9 cellular contexts compared by ENCODE assay signal in the genomic region with DNA sequence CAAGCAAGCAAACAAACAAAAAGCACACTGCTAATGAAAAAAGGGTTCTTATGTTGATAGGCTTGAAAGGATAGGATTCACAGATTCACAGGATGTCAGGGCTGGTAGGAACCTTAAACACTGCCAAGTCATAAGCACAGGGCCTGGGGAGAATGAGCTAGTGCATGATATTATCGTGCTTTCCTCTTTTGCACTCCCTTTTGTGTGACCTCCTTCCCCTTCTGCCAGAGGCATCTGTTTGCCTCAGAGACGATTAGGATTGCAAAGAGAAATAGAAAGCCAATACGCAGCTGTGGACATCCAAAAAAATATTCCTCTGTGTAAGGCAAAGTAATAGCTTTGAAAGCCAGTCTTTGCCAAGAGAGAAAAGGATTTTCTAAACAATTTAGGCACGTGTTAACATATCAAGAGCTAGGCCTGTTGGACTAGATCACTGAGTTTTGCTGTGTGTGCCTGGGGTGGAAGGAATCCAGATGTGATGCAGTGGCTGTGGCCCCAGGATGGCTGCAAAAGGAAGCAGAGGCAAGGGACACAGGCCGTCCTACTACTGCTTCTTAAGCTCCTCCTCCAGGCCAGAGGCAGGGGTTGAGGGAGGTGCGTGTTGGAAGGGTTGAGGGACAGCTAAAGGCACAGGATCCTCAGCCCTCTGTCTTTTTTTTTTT. TPM values are rescaled to one million over a fixed set of nuclear protein-coding genes. Genes with fewer than 3 reads are reported as not detected.
DNase-seq lines count a peak whose midpoint lies in the region; ATAC-seq, FAIRE-seq and TF ChIP-seq lines count a peak whose summit lies in the region.
"Had no signal": no experiment of that assay in that cellular context is flagged by ENCODE, and none has a peak within 500 bp of the region (broad histone marks: within the 10 kb centered on the region; RNA-seq: fewer than 3 reads in every experiment).

No MANE protein-coding gene starts in this region.

- H2AFZ ChIP-seq in HepG2 (ENCODE audit: low read length) = no peak overlapping the region

- in situ Hi-C loops in HepG2 (cut with HindIII; ENCODE audit: extremely low pct_ligation_motif_present, low pct_unique_long_range_greater_than_20kb) = no loop called here

- FAIRE-seq in HepG2 (lab: Jason Lieb, UNC) = no peak
- FAIRE-seq: TTC549 had no signal

- DNase-seq in activated T-cell treated with anti-CD3 and anti-CD28 coated beads, Interleukin-2, amount 50 U/mL, for 24 hours = no peak
- DNase-seq in activated T-cell treated with anti-CD3 and anti-CD28 coated beads for 4 hours (no peak), choroid plexus epithelial cell (ENCODE audit: low read depth) (peak; percentile 61), HepG2 (ENCODE audit: low spot score) (no peak), vagina (ENCODE audit: extremely low spot score in 2 of 2) (no peak), cortex of kidney (lab: John Stamatoyannopoulos, UW) (no peak), UCSD-AML1 (lab: John Stamatoyannopoulos, UW; ENCODE audit: unreplicated experiment) (no peak)
- DNase-seq in activated CD4-positive, alpha-beta memory T cell treated with anti-CD3 and anti-CD28 coated beads, Interleukin-2, amount 10 ng/mL, durations not matched to agents 7 days and 5 days = no peak

- H3K9me3 ChIP-seq in HepG2 (ENCODE audit: low read length) (0 out of 2 replicates have a peak, but pooled peaks cover 6% of the 10 kb centered on the region), vagina (no peaks in the 10 kb centered on the region)

- intact Hi-C loops in HepG2 (cut with micrococcal nuclease; ENCODE audit: unreplicated experiment) = no loop called here
- intact Hi-C loops in vagina (cut with DNase I) = no loop called here

- H3K4me3 Mint-ChIP-seq in activated T-cell treated with anti-CD3 and anti-CD28 coated beads, Interleukin-2, amount 50 U/mL, for 24 hours = no peak overlapping the region
- H3K4me3 Mint-ChIP-seq in activated CD4-positive, alpha-beta memory T cell treated with anti-CD3 and anti-CD28 coated beads, Interleukin-2, amount 10 ng/mL, durations not matched to agents 7 days and 5 days = no peak overlapping the region

- peak overlapping the region; percentile 52 for H3K4me2 ChIP-seq in HepG2 (ENCODE audit: low read depth, low read length)

- BruUV-seq in HepG2 (replicated peaks; lab: Mats Ljungman, UMichigan) = no TSS peak

- TF ChIP-seq CTCF in choroid plexus epithelial cell (conservative IDR thresholded peaks at IDR 0.05; ENCODE audit: low read depth, low read length) = no peak
- no peak for TF ChIP-seq CTCF in HepG2 (CRISPR knock-in tag; IDR thresholded peaks at IDR 0.05)
- TF ChIP-seq CTCF in vagina (IDR thresholded peaks at IDR 0.05) = no peak

- peak; percentile 27 for ATAC-seq in HepG2

- H3K4me3 ChIP-seq in choroid plexus epithelial cell (ENCODE audit: low read depth, low read length) = no peak overlapping the region
- H3K4me3 ChIP-seq in HepG2 (replicated peaks in 1 of 3; ENCODE audit: insufficient read depth in 1 of 3, low read depth in 2 of 3, low read length in 3 of 3) = no peak overlapping the region
- H3K4me3 ChIP-seq in vagina = no peak overlapping the region

- 2% methylated on average over 6 of the region's 6 CpGs for WGBS in HepG2 (ENCODE audit: low lambda C conversion rate)

- peaks cover 59% of the 10 kb centered on the region for H3K4me1 ChIP-seq in HepG2 (ENCODE audit: insufficient read depth, low read length)
- peaks cover 32% of the 10 kb centered on the region for H3K4me1 ChIP-seq in vagina

- TF ChIP-seq POLR2A in HepG2 (IDR thresholded peaks at IDR 0.05; ENCODE audit: insufficient read depth in 1 of 2, low read depth in 2 of 2, low read length in 2 of 2) (no peak), vagina (IDR thresholded peaks at IDR 0.05) (no peak)

- H3K27ac Mint-ChIP-seq in activated T-cell treated with anti-CD3 and anti-CD28 coated beads, Interleukin-2, amount 50 U/mL, for 24 hours = peak overlapping the region; percentile 2
- no peak overlapping the region for H3K27ac Mint-ChIP-seq in activated CD4-positive, alpha-beta memory T cell treated with anti-CD3 and anti-CD28 coated beads, Interleukin-2, amount 10 ng/mL, durations not matched to agents 7 days and 5 days

- H4K20me1 ChIP-seq in HepG2 (ENCODE audit: insufficient read depth, low read length) = no peaks in the 10 kb centered on the region

- H3K27me3 ChIP-seq in HepG2 (ENCODE audit: control insufficient read depth in 1 of 2, insufficient read depth in 2 of 2, low read length in 2 of 2) (peaks cover 0 to 10% of the 10 kb centered on the region in 2 experiments; a peak in 1 of 5 replicates), vagina (no peaks in the 10 kb centered on the region)

- POLR2A ChIA-PET in HepG2 (lab: Yijun Ruan, JAX) = no interaction called here
- POLR2A ChIA-PET in activated CD4-positive, alpha-beta memory T cell treated with anti-CD3 and anti-CD28 coated beads, Interleukin-2, amount 10 ng/mL, durations not matched to agents 7 days and 5 days (lab: Charles Lee) = interaction anchor here (1.0 to 2.8 kb wide), 2 partner anchors 26 to 108 kb away, joined by 4 to 15 read pairs; no protein-coding TSS in a partner anchor

- H3K9ac ChIP-seq in HepG2 (ENCODE audit: insufficient read depth, low read depth, low read length) = no peak overlapping the region

- no peak for TF ChIP-seq RAD21 in HepG2 (CRISPR knock-in tag; IDR thresholded peaks at IDR 0.05)

- no peak for TF ChIP-seq EP300 in HepG2 (IDR thresholded peaks at IDR 0.05; ENCODE audit: low read depth in 2 of 2, low read length in 2 of 2)
- TF ChIP-seq EP300 in HepG2 (CRISPR knock-in tag; IDR thresholded peaks at IDR 0.05; ENCODE audit: borderline replicate concordance) = no peak

- H3K9me3 Mint-ChIP-seq in activated T-cell treated with anti-CD3 and anti-CD28 coated beads, Interleukin-2, amount 50 U/mL, for 24 hours = no peaks in the 10 kb centered on the region
- peaks cover 2% of the 10 kb centered on the region for H3K9me3 Mint-ChIP-seq in activated CD4-positive, alpha-beta memory T cell treated with anti-CD3 and anti-CD28 coated beads, Interleukin-2, amount 10 ng/mL, durations not matched to agents 7 days and 5 days

- H3K27me3 Mint-ChIP-seq in activated T-cell treated with anti-CD3 and anti-CD28 coated beads, Interleukin-2, amount 50 U/mL, for 24 hours = peaks cover 2% of the 10 kb centered on the region
- H3K27me3 Mint-ChIP-seq in activated CD4-positive, alpha-beta memory T cell treated with anti-CD3 and anti-CD28 coated beads, Interleukin-2, amount 10 ng/mL, durations not matched to agents 7 days and 5 days = peaks cover 13% of the 10 kb centered on the region

- H3K36me3 ChIP-seq in HepG2 (replicated peaks in 1 of 2; ENCODE audit: control insufficient read depth in 1 of 2, insufficient read depth in 2 of 2, low read length in 2 of 2) (no peaks in the 10 kb centered on the region), vagina (no peaks in the 10 kb centered on the region)

- no peaks in the 10 kb centered on the region for H3K36me3 Mint-ChIP-seq in activated T-cell treated with anti-CD3 and anti-CD28 coated beads, Interleukin-2, amount 50 U/mL, for 24 hours (ENCODE audit: low read depth)
- peaks cover 3% of the 10 kb centered on the region for H3K36me3 Mint-ChIP-seq in activated CD4-positive, alpha-beta memory T cell treated with anti-CD3 and anti-CD28 coated beads, Interleukin-2, amount 10 ng/mL, durations not matched to agents 7 days and 5 days (ENCODE audit: low read depth)

- H3K27ac ChIP-seq in HepG2 (ENCODE audit: extremely low read length, insufficient read depth, low read length) (no peak overlapping the region), vagina (peak overlapping the region; percentile 64)

- no peaks in the 10 kb centered on the region for H3K79me2 ChIP-seq in HepG2 (ENCODE audit: insufficient read depth, low read length)

- CTCF ChIA-PET in HepG2 (lab: Yijun Ruan, JAX; ENCODE audit: low intra/inter-chr PET ratio, low total read pairs) = no interaction called here
- CTCF ChIA-PET in activated CD4-positive, alpha-beta memory T cell treated with anti-CD3 and anti-CD28 coated beads, Interleukin-2, amount 10 ng/mL, durations not matched to agents 7 days and 5 days (lab: Charles Lee) = interaction anchor here (3.5 kb wide), 1 partner anchor 27 kb away, joined by 25 read pairs; no protein-coding TSS in a partner anchor

- peaks cover 23% of the 10 kb centered on the region for H3K4me1 Mint-ChIP-seq in activated T-cell treated with anti-CD3 and anti-CD28 coated beads, Interleukin-2, amount 50 U/mL, for 24 hours (ENCODE audit: low read depth)
- H3K4me1 Mint-ChIP-seq in activated CD4-positive, alpha-beta memory T cell treated with anti-CD3 and anti-CD28 coated beads, Interleukin-2, amount 10 ng/mL, durations not matched to agents 7 days and 5 days = peaks cover 21% of the 10 kb centered on the region

RNA-seq across cellular contexts. Expression of gene MCHR1, which starts 30.6 kb away (rescaled TPM):
- total RNA-seq in HepG2 (2016; rRNA removed; fragmentation: Illumina TruSeq; extraction: Trizol) = 0.28 and 0.40 TPM in 2 replicates
- total RNA-seq in HepG2 (2016; cell fraction: cytosol; rRNA removed; fragmentation: Illumina TruSeq; extraction: Trizol; ENCODE audit: low read depth) = 0.09 and 0.20 TPM in 2 replicates
- total RNA-seq in HepG2 (2016; cell fraction: insoluble cytoplasmic fraction; rRNA removed; fragmentation: Illumina TruSeq; extraction: Trizol) = 0.25 and 0.35 TPM in 2 replicates
- total RNA-seq in HepG2 (2016; cell fraction: membrane; rRNA removed; fragmentation: Illumina TruSeq; extraction: Trizol) = 0.31 and 0.41 TPM in 2 replicates
- total RNA-seq in HepG2 (2016; cell fraction: nucleus; rRNA removed; fragmentation: Illumina TruSeq; extraction: Trizol) = 0.28 and 0.34 TPM in 2 replicates
- 0.42 and 0.83 TPM in 2 replicates for polyA plus RNA-seq in HepG2 (2011; rRNA removed)
- 0.38 and 0.42 TPM in 2 replicates for polyA plus RNA-seq in HepG2 (2011; cell fraction: cytosol; rRNA removed)
- 0.08 and 0.24 TPM in 2 replicates for polyA plus RNA-seq in HepG2 (2011; cell fraction: nucleus; rRNA removed)
- 0.21 and 0.59 TPM in 2 replicates for polyA plus RNA-seq in HepG2 (2012)
- 0.16 and 0.25 TPM in 2 replicates for polyA plus RNA-seq in HepG2 (2016; cell fraction: cytosol; fragmentation: Illumina TruSeq; extraction: Trizol; ENCODE audit: low read depth)
- polyA plus RNA-seq in HepG2 (2016; cell fraction: insoluble cytoplasmic fraction; fragmentation: Illumina TruSeq; extraction: Trizol; ENCODE audit: low read depth) = 0.35 and 0.46 TPM in 2 replicates
- 0.16 and 0.31 TPM in 2 replicates for polyA plus RNA-seq in HepG2 (2016; cell fraction: membrane; fragmentation: Illumina TruSeq; extraction: Trizol; ENCODE audit: low read depth)
- 0.25 TPM in 1 of 2 replicates, not detected in the other for polyA plus RNA-seq in HepG2 (2016; cell fraction: nucleus; fragmentation: Illumina TruSeq; extraction: Trizol; ENCODE audit: insufficient read depth, low read depth)
- polyA minus RNA-seq in HepG2 (2011; rRNA and poly(A)+ RNA removed; ENCODE audit: low replicate concordance) = 2.8 TPM in 1 of 2 replicates, not detected in the other
- polyA minus RNA-seq in HepG2 (2011; cell fraction: cytosol; rRNA and poly(A)+ RNA removed) = not detected in 2 replicates
- polyA minus RNA-seq in HepG2 (2011; cell fraction: nucleus; rRNA and poly(A)+ RNA removed) = not detected in 2 replicates
- total RNA-seq in vagina = not detected
- total RNA-seq in activated CD4-positive, alpha-beta memory T cell treated with anti-CD3 and anti-CD28 coated beads, Interleukin-2, amount 10 ng/mL, durations not matched to agents 7 days and 5 days = not detected
